Comparison of ENCODE assay signal across 1 cellular context in the genomic region with DNA sequence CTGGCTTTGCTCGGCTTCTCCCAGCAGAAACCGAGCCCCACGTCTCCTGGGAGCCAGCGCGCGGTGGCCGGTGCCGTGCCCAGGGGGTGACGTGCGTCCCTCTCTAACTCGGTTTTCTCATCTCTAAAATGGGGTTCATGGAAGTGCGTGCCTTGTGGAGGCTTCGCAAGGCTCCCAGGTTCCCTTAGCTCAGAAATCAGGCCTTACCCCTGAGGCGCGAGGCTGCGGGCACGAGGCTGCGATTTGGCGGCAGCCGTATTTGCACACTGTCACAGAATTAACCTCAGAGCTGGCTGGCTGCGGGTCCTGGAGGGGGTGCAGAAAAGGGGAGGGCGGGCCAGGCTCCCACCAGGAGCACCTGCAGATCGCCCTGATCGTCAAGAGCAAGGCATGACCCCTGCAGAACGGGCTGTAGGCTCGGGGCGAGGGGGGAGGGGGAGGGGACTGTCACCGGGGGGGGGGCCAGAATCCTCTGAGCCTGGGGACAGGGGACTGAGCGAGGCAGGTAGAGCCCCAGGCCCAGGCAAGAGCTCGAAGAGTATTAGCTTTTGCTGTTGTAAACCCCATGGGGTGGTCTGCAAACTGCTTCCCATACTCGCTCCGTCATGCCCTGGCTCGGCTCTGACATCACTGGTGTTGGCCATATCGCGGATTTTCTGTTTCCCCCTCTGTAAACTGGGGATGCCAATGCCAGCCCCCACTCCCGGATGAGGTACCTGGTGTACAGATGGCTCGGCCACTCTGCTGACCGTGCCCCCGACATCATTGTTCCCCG.
A peak's percentile ranks its signal among the peaks of the same experiment; 100 is the strongest.
TF ChIP-seq lines count a peak whose summit lies in the region.

No MANE protein-coding gene starts in this region.

TF ChIP-seq in K562, 482 proteins besides CTCF, POLR2A, EP300 and RAD21 (continued from another document):
- TF ChIP-seq, protein P1, sequence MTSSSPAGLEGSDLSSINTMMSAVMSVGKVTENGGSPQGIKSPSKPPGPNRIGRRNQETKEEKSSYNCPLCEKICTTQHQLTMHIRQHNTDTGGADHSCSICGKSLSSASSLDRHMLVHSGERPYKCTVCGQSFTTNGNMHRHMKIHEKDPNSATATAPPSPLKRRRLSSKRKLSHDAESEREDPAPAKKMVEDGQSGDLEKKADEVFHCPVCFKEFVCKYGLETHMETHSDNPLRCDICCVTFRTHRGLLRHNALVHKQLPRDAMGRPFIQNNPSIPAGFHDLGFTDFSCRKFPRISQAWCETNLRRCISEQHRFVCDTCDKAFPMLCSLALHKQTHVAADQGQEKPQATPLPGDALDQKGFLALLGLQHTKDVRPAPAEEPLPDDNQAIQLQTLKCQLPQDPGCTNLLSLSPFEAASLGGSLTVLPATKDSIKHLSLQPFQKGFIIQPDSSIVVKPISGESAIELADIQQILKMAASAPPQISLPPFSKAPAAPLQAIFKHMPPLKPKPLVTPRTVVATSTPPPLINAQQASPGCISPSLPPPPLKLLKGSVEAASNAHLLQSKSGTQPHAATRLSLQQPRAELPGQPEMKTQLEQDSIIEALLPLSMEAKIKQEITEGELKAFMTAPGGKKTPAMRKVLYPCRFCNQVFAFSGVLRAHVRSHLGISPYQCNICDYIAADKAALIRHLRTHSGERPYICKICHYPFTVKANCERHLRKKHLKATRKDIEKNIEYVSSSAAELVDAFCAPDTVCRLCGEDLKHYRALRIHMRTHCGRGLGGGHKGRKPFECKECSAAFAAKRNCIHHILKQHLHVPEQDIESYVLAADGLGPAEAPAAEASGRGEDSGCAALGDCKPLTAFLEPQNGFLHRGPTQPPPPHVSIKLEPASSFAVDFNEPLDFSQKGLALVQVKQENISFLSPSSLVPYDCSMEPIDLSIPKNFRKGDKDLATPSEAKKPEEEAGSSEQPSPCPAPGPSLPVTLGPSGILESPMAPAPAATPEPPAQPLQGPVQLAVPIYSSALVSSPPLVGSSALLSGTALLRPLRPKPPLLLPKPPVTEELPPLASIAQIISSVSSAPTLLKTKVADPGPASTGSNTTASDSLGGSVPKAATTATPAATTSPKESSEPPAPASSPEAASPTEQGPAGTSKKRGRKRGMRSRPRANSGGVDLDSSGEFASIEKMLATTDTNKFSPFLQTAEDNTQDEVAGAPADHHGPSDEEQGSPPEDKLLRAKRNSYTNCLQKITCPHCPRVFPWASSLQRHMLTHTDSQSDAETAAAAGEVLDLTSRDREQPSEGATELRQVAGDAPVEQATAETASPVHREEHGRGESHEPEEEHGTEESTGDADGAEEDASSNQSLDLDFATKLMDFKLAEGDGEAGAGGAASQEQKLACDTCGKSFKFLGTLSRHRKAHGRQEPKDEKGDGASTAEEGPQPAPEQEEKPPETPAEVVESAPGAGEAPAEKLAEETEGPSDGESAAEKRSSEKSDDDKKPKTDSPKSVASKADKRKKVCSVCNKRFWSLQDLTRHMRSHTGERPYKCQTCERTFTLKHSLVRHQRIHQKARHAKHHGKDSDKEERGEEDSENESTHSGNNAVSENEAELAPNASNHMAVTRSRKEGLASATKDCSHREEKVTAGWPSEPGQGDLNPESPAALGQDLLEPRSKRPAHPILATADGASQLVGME (CRISPR knock-in tag; IDR thresholded peaks at IDR 0.05) = no peak
- TF ChIP-seq SMARCB1 (IDR thresholded peaks at IDR 0.05; ENCODE audit: insufficient read length, low read depth) (no peak), FOXJ3 (CRISPR knock-in tag; IDR thresholded peaks at IDR 0.05) (no peak), L3MBTL2 (IDR thresholded peaks at IDR 0.05) (peak; percentile 52; the same call in 1 of the 2 replicates), CREB1 (IDR thresholded peaks at IDR 0.05) (no peak), CREB1 (CRISPR knock-in tag; IDR thresholded peaks at IDR 0.05) (0 out of 2 replicates have a peak, but pooled peaks have one; percentile 4), BMI1 (IDR thresholded peaks at IDR 0.05; ENCODE audit: low read length) (no peak), KAT8 (IDR thresholded peaks at IDR 0.05; ENCODE audit: low read depth) (no peak), YY1 (IDR thresholded peaks at IDR 0.05; ENCODE audit: borderline replicate concordance in 1 of 3, control insufficient read depth in 1 of 3, extremely low read depth in 1 of 3, insufficient read depth in 3 of 3, insufficient read length in 1 of 3, insufficient replicate concordance in 2 of 3, low read depth in 1 of 3, low read length in 2 of 3) (no peak), RNF2 (IDR thresholded peaks at IDR 0.05) (0 out of 2 replicates have a peak, but pooled peaks have one; percentile 22), NFYB (IDR thresholded peaks at IDR 0.05; ENCODE audit: extremely low read depth, insufficient read length) (no peak), ZNF551 (CRISPR knock-in tag; IDR thresholded peaks at IDR 0.05) (no peak)
- TF ChIP-seq, protein P2, sequence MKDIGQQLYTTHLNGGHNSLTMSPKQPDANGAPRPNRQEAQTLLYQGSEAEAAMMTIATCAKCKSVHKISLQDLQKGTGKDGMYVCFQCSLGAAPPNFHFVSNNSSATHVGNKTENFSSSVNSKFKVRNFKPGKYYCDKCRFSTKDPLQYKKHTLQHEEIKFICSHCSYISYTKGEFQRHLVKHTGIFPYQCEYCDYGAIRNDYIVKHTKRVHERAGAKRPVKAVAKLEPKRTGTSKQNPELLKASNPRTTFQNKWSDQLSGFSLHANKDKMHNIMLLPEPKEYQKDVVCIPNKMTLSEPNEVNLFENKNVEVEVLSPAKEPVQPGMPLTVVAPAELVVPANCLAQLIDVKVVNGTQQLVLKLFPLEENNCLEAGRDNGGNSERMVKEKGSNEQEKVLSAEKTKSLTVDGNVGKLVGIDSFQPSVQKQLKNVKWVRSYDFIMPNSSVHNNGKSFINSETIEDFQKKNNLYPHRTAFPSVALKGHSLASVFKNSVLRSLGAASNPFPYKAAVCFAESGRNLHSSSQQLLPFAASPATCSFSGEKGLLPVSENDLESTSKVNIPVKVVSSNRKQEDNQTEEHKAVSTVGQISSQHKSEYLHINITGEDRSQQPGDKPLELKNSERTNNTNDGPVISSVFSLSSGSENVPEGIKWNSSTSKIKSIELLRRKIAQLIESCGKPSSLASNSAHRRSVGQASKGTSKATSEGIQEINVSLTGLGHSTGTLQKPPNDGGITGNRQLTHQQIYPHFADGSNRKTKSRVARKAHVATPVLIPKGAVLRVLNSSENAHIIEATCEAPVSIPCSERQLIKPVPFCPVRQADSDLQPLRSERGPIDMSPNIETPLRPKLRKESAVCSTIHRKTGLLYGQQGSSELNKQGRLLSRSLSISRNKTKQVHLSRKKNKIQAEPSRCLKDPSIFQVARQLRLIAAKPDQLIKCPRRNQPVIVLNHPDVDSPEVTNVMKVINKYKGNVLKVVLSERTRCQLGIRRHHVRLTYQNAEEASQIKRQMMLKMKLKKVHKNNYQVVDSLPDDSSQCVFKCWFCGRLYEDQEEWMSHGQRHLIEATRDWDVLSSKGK (CRISPR knock-in tag; IDR thresholded peaks at IDR 0.05) = no peak
